ENCODE assay signal across 8 cellular contexts in genomic region chr1:9651565-9652378, GRCh38. TPM values are rescaled to one million over a fixed set of nuclear protein-coding genes. Genes with fewer than 3 reads are reported as not detected.
DNase-seq lines count a peak whose midpoint lies in the region; ATAC-seq and TF ChIP-seq lines count a peak whose summit lies in the region.

PIK3CD (plus strand) TSS chr1:9651731; CDS start chr1:9710456, 58,725 bp downstream.

- peak within 1 kb of the TSS; percentile 85 for H3K4me2 ChIP-seq in DOHH2 (ENCODE audit: low read length)

- H3K36me3 ChIP-seq in DOHH2 (ENCODE audit: control insufficient read depth, low read length) (no peaks in the 10 kb centered on the region), adrenal gland (replicated peaks in 1 of 2) (no peaks in the 10 kb centered on the region), iPS DF 6.9 (ENCODE audit: control insufficient read depth, insufficient read depth, low read length) (no peaks in the 10 kb centered on the region)

- H4K20me1 ChIP-seq in DOHH2 (ENCODE audit: control insufficient read depth, insufficient read depth, low read depth, low read length): no peaks in the 10 kb centered on the region

- no peaks in the 10 kb centered on the region for H3K9me3 ChIP-seq in DOHH2 (ENCODE audit: control insufficient read depth, insufficient read depth, low read length)
- no peaks in the 10 kb centered on the region for H3K9me3 ChIP-seq in adrenal gland (replicated peaks in 1 of 3)
- no peaks in the 10 kb centered on the region for H3K9me3 ChIP-seq in iPS DF 6.9 (ENCODE audit: control insufficient read depth, insufficient read depth, low read length)

- peak within 1 kb of the TSS; percentile 90 for H3K27ac ChIP-seq in DOHH2 (ENCODE audit: low read depth, low read length)
- H3K27ac ChIP-seq in adrenal gland: peak within 1 kb of the TSS in 4 of 5 donors; percentile 10 to 78 (median 42)
- H3K27ac ChIP-seq in iPS DF 6.9 (ENCODE audit: low read length): no peak within 1 kb of the TSS

- H3K4me3 ChIP-seq in DOHH2 (ENCODE audit: low read length): peak within 1 kb of the TSS; percentile 86
- peak within 1 kb of the TSS in 1 of 4 donors; percentile 54 for H3K4me3 ChIP-seq in adrenal gland
- peak within 1 kb of the TSS; percentile 49 for H3K4me3 ChIP-seq in iPS DF 6.9 (ENCODE audit: low read length)
- peak within 1 kb of the TSS; percentile 52 for H3K4me3 ChIP-seq in skeletal muscle cell (ENCODE audit: low read depth, low read length)

- no peaks in the 10 kb centered on the region for H3K9me2 ChIP-seq in DOHH2 (replicated peaks; ENCODE audit: control insufficient read depth, low read length)

- 0 to 2% (median 1%) methylated on average over 13 to 94 of the region's 94 CpGs for WGBS in adrenal gland, 4 donors
- WGBS in iPS DF 6.9 (ENCODE audit: insufficient coverage, insufficient read length): no CpG with 5 or more reads among the region's 94 CpGs

- intact Hi-C loops in adrenal gland (cut with DNase I): no loop called here

- no peak for TF ChIP-seq POLR2A in adrenal gland (IDR thresholded peaks at IDR 0.05)

- H3K27me3 ChIP-seq in DOHH2 (ENCODE audit: control insufficient read depth, low read length): no peaks in the 10 kb centered on the region
- peaks cover 29% of the 10 kb centered on the region for H3K27me3 ChIP-seq in adrenal gland
- peaks cover 9% of the 10 kb centered on the region for H3K27me3 ChIP-seq in iPS DF 6.9 (ENCODE audit: control insufficient read depth, insufficient read depth, low read length)

- in situ Hi-C loops in SK-MEL-5 (cut with HindIII; ENCODE audit: low pct_unique_long_range_greater_than_20kb, low sequenced_read_pairs): no loop called here

- TF ChIP-seq CTCF in DOHH2 (IDR thresholded peaks at IDR 0.05; ENCODE audit: low read depth, low read length, poor library complexity, severe bottlenecking) (no peak), adrenal gland (IDR thresholded peaks at IDR 0.05) (no peak)

- peaks cover 22% of the 10 kb centered on the region for H3F3A ChIP-seq in DOHH2 (ENCODE audit: control insufficient read depth, insufficient read depth)

- DNase-seq in SK-MEL-5 (ENCODE audit: low read depth, low spot score): no peak
- no peak for DNase-seq in adrenal gland
- DNase-seq in iPS DF 6.9 (ENCODE audit: low read depth, low spot score): no peak
- DNase-seq in skeletal muscle cell (ENCODE audit: low read depth): no peak

- ATAC-seq in HG03025 (IDR thresholded peaks at IDR 0.05; ENCODE audit: low FRiP score, unreplicated experiment) (peak; percentile 31), GM21526 (IDR thresholded peaks at IDR 0.05; ENCODE audit: low FRiP score, unreplicated experiment) (no peak), GM19467 (IDR thresholded peaks at IDR 0.05; ENCODE audit: unreplicated experiment) (no peak)

- H3K79me2 ChIP-seq in DOHH2 (ENCODE audit: control insufficient read depth, low read length): peaks cover 32% of the 10 kb centered on the region

- H3K4me1 ChIP-seq in DOHH2 (ENCODE audit: control insufficient read depth, low read length) (peaks cover 49% of the 10 kb centered on the region), adrenal gland (replicated peaks in 1 of 2) (peaks cover 0 to 8% of the 10 kb centered on the region in 2 donors), iPS DF 6.9 (ENCODE audit: control insufficient read depth, insufficient read depth, low read length) (0 out of 2 replicates have a peak, but pooled peaks cover 3% of the 10 kb centered on the region)

RNA-seq across cellular contexts. Expression of gene PIK3CD, which starts in this region (rescaled TPM):
- total RNA-seq in SK-MEL-5 (2014; rRNA removed; shearing (Covaris generic)): 17.7 and 18.4 TPM in 2 replicates
- 33.1 and 49.6 TPM in 2 replicates for polyA plus RNA-seq in SK-MEL-5 (2015; cell fraction: cytosol; rRNA removed)
- 60.3 and 81.0 TPM in 2 replicates for polyA plus RNA-seq in SK-MEL-5 (2015; cell fraction: nucleus; rRNA removed)
- 10 to 100 TPM in 4 of 8 donors, 1 to 10 TPM in 4; 3.9 to 16.4 (median 10.6) TPM for total RNA-seq in adrenal gland
- polyA plus RNA-seq in adrenal gland: 1 to 10 TPM; 1.8 to 9.3 (median 2.9) TPM
